In genomic region chr14:104888489-104889373, GRCh38 we compare ENCODE assay signal across 1 cellular context.
TF ChIP-seq lines count a peak whose summit lies in the region.

No MANE protein-coding gene starts in this region.

TF ChIP-seq in HEK293, 187 proteins besides CTCF, POLR2A, EP300 and RAD21 (continued from another document):
- no peak for TF ChIP-seq ZBTB11 (tag by site-specific recombination; conservative IDR thresholded peaks at IDR 0.05; ENCODE audit: low read depth)
- TF ChIP-seq GLIS1 (tag by site-specific recombination; IDR thresholded peaks at IDR 0.05), result no peak
- no peak for TF ChIP-seq ZNF629 (tag by site-specific recombination; IDR thresholded peaks at IDR 0.05)
- TF ChIP-seq, protein P1, sequence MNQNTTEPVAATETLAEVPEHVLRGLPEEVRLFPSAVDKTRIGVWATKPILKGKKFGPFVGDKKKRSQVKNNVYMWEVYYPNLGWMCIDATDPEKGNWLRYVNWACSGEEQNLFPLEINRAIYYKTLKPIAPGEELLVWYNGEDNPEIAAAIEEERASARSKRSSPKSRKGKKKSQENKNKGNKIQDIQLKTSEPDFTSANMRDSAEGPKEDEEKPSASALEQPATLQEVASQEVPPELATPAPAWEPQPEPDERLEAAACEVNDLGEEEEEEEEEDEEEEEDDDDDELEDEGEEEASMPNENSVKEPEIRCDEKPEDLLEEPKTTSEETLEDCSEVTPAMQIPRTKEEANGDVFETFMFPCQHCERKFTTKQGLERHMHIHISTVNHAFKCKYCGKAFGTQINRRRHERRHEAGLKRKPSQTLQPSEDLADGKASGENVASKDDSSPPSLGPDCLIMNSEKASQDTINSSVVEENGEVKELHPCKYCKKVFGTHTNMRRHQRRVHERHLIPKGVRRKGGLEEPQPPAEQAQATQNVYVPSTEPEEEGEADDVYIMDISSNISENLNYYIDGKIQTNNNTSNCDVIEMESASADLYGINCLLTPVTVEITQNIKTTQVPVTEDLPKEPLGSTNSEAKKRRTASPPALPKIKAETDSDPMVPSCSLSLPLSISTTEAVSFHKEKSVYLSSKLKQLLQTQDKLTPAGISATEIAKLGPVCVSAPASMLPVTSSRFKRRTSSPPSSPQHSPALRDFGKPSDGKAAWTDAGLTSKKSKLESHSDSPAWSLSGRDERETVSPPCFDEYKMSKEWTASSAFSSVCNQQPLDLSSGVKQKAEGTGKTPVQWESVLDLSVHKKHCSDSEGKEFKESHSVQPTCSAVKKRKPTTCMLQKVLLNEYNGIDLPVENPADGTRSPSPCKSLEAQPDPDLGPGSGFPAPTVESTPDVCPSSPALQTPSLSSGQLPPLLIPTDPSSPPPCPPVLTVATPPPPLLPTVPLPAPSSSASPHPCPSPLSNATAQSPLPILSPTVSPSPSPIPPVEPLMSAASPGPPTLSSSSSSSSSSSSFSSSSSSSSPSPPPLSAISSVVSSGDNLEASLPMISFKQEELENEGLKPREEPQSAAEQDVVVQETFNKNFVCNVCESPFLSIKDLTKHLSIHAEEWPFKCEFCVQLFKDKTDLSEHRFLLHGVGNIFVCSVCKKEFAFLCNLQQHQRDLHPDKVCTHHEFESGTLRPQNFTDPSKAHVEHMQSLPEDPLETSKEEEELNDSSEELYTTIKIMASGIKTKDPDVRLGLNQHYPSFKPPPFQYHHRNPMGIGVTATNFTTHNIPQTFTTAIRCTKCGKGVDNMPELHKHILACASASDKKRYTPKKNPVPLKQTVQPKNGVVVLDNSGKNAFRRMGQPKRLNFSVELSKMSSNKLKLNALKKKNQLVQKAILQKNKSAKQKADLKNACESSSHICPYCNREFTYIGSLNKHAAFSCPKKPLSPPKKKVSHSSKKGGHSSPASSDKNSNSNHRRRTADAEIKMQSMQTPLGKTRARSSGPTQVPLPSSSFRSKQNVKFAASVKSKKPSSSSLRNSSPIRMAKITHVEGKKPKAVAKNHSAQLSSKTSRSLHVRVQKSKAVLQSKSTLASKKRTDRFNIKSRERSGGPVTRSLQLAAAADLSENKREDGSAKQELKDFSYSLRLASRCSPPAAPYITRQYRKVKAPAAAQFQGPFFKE (tag by site-specific recombination; IDR thresholded peaks at IDR 0.05; ENCODE audit: borderline replicate concordance), result no peak
- no peak for TF ChIP-seq KLF10 (tag by site-specific recombination; IDR thresholded peaks at IDR 0.05)
